8 cellular contexts compared by ENCODE assay signal in genomic region chr1:68231627-68232303, GRCh38. TPM values are rescaled to one million over a fixed set of nuclear protein-coding genes. Genes with fewer than 3 reads are reported as not detected.
DNase-seq lines count a peak whose midpoint lies in the region; ATAC-seq and TF ChIP-seq lines count a peak whose summit lies in the region.

No MANE protein-coding gene starts in this region.

- peak overlapping the region; percentile 84 for H3K4me3 ChIP-seq in BE2C (ENCODE audit: low read depth, low read length)
- peak overlapping the region; percentile 85 for H3K4me3 ChIP-seq in HUES64 (ENCODE audit: low read length)
- H3K4me3 ChIP-seq in right atrium auricular region, result peak overlapping the region; percentile 76 to 79
- H3K4me3 ChIP-seq in prostate gland, result peak overlapping the region; percentile 58 to 81

- H3K4me1 ChIP-seq in BE2C (no peaks in the 10 kb centered on the region), HUES64 (ENCODE audit: insufficient read depth, low read length) (peaks cover 38% of the 10 kb centered on the region), right atrium auricular region (peaks cover 0 to 25% of the 10 kb centered on the region in 2 donors), prostate gland (replicated peaks) (no peaks in the 10 kb centered on the region)

- intact Hi-C loops in prostate gland (cut with DNase I), result loop anchor here (5.0 kb wide), 3 partner anchors 89 to 109 kb away; no protein-coding TSS in a partner anchor

- no peaks in the 10 kb centered on the region for H3K9me3 ChIP-seq in BE2C
- H3K9me3 ChIP-seq in HUES64 (ENCODE audit: insufficient read depth, low read depth, low read length), result no peaks in the 10 kb centered on the region
- H3K9me3 ChIP-seq in right atrium auricular region, result no peaks in the 10 kb centered on the region
- no peaks in the 10 kb centered on the region for H3K9me3 ChIP-seq in prostate gland

- H3K36me3 ChIP-seq in BE2C (no peaks in the 10 kb centered on the region), HUES64 (ENCODE audit: insufficient read depth, low read length) (no peaks in the 10 kb centered on the region), right atrium auricular region (no peaks in the 10 kb centered on the region), prostate gland (no peaks in the 10 kb centered on the region)

- no peak for TF ChIP-seq CTCF in BE2C (IDR thresholded peaks at IDR 0.05; ENCODE audit: low read depth, low read length)
- TF ChIP-seq CTCF in right atrium auricular region (IDR thresholded peaks at IDR 0.05), result no peak
- TF ChIP-seq CTCF in prostate gland (IDR thresholded peaks at IDR 0.05), result no peak

- H3K27me3 ChIP-seq in BE2C (no peaks in the 10 kb centered on the region), HUES64 (ENCODE audit: insufficient read depth, low read length) (peaks cover 98% of the 10 kb centered on the region), right atrium auricular region (no peaks in the 10 kb centered on the region), prostate gland (replicated peaks; ENCODE audit: insufficient read depth) (no peaks in the 10 kb centered on the region)

- peak; percentile 66 for TF ChIP-seq POLR2A in prostate gland (IDR thresholded peaks at IDR 0.05)

- under 1% methylated on average over 31 of the region's 31 CpGs for WGBS in HUES64
- under 1% methylated on average over 31 of the region's 31 CpGs for WGBS in prostate gland

- peak; percentile 35 for DNase-seq in BE2C
- DNase-seq in amniotic epithelial cell (ENCODE audit: low read depth), result peak; percentile 63
- peak; percentile 78 for DNase-seq in right atrium auricular region (ENCODE audit: low spot score)
- peak; percentile 83 for DNase-seq in prostate gland (ENCODE audit: low spot score)
- DNase-seq in T-helper 9 cell, result no peak

- no peak for ATAC-seq in HG03196 (IDR thresholded peaks at IDR 0.05; ENCODE audit: unreplicated experiment)
- ATAC-seq in GM19452 (IDR thresholded peaks at IDR 0.05; ENCODE audit: unreplicated experiment), result no peak

- H3K27ac ChIP-seq in HUES64 (ENCODE audit: low read depth, low read length), result peak overlapping the region; percentile 65; the same call in 1 of the 2 replicates
- H3K27ac ChIP-seq in right atrium auricular region, result peak overlapping the region; percentile 85 to 91
- peak overlapping the region; percentile 85 to 87 for H3K27ac ChIP-seq in prostate gland

- peak overlapping the region; percentile 81; the same call in 1 of the 2 replicates for H3K9ac ChIP-seq in HUES64 (ENCODE audit: low read depth, low read length)

RNA-seq across cellular contexts. Expression of gene WLS, which starts 0.6 kb away (rescaled TPM):
- 23.2 TPM for polyA plus RNA-seq in BE2C (2012; ENCODE audit: insufficient read depth, insufficient read length, low read depth)
- polyA plus RNA-seq in HUES64 (2013, experiment 1 of 2), result 49.8 TPM
- polyA plus RNA-seq in HUES64 (2013, experiment 2 of 2), result 61.7 TPM
- total RNA-seq in right atrium auricular region (10 to 100 TPM; 51.0 to 55.8 TPM), prostate gland (10 to 100 TPM; 74.5 to 92.1 TPM)
